In the genomic region with DNA sequence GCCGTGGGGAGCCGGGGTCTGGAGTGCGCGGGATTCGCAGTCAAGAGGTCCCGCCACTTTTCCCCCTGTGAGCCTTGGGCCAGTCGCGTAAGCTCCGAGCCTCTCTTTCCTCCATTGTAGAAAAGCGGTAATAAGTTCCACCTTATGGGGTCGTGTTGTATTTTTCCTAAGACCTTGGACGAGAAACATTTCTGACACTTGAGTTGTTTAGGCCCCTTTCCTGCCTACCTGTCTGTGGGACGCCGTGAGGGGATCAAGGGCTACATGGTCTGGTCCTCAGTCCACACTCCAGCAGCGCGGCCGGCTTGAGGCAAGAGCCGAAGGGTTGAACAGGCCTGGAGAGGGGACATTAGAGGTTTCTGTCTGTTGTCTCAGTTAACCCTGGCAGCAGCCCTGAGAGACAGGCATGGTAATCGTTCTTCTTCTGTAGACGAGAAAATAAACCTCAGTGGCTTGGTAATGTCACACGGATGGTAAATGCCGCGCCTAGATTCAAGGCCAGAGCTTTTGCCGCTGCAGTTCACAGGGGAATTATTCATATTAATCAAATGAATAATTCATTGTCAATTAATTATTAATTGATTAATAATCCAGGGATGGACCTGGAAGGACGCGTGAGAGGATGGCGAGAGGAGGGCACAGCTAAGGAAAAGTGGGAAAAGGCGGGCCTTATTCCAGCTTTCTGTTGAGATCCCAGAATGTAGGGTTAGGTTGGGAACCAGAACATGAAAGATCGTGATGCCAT, we compare ENCODE assay signal across 8 cellular contexts. TPM values are rescaled to one million over a fixed set of nuclear protein-coding genes. Genes with fewer than 3 reads are reported as not detected.
DNase-seq lines count a peak whose midpoint lies in the region; ATAC-seq and TF ChIP-seq lines count a peak whose summit lies in the region.

No MANE protein-coding gene starts in this region.

- peaks cover 14 to 30% of the 10 kb centered on the region in 2 donors for H3K4me1 ChIP-seq in thoracic aorta (ENCODE audit: control insufficient read depth in 1 of 2, low read depth in 2 of 2)

- H3K9me3 ChIP-seq in thoracic aorta = no peaks in the 10 kb centered on the region

- DNase-seq in NCI-H1105 treated with DMSO at 0.1 percent for 48 hours (lab: John Stamatoyannopoulos, UW) (peak; percentile 69), NCI-H1105 (lab: John Stamatoyannopoulos, UW) (no peak), kidney tubule cell (ENCODE audit: low spot score) (peak; percentile 18), thoracic aorta (ENCODE audit: low spot score) (no peak), pons (ENCODE audit: low spot score) (no peak)
- DNase-seq in activated naive CD8-positive, alpha-beta T cell treated with anti-CD3 and anti-CD28 coated beads for 36 hours = no peak

- no peaks in the 10 kb centered on the region for H3K27me3 ChIP-seq in thoracic aorta (replicated peaks; ENCODE audit: insufficient read depth)

- H3K4me3 ChIP-seq in thoracic aorta = peak overlapping the region; percentile 83

- peak overlapping the region; percentile 87 to 96 for H3K27ac ChIP-seq in thoracic aorta

- ATAC-seq in HG03280 (IDR thresholded peaks at IDR 0.05; ENCODE audit: unreplicated experiment) = peak; percentile 28
- ATAC-seq in thoracic aorta (ENCODE audit: insufficient number of reproducible peaks, low FRiP score, low read depth) = no peak
- no peak for ATAC-seq in GM18868 (IDR thresholded peaks at IDR 0.05; ENCODE audit: unreplicated experiment)

- peaks cover 50% of the 10 kb centered on the region for H3K36me3 Mint-ChIP-seq in activated naive CD8-positive, alpha-beta T cell treated with anti-CD3 and anti-CD28 coated beads for 36 hours

- H3K27me3 Mint-ChIP-seq in activated naive CD8-positive, alpha-beta T cell treated with anti-CD3 and anti-CD28 coated beads for 36 hours = no peaks in the 10 kb centered on the region

- H3K4me3 Mint-ChIP-seq in activated naive CD8-positive, alpha-beta T cell treated with anti-CD3 and anti-CD28 coated beads for 36 hours = peak overlapping the region; percentile 86

- peaks cover 25% of the 10 kb centered on the region for H3K36me3 ChIP-seq in thoracic aorta

- no peaks in the 10 kb centered on the region for H3K9me3 Mint-ChIP-seq in activated naive CD8-positive, alpha-beta T cell treated with anti-CD3 and anti-CD28 coated beads for 36 hours

- peak overlapping the region; percentile 100 for H3K27ac Mint-ChIP-seq in activated naive CD8-positive, alpha-beta T cell treated with anti-CD3 and anti-CD28 coated beads for 36 hours

- H3K4me1 Mint-ChIP-seq in activated naive CD8-positive, alpha-beta T cell treated with anti-CD3 and anti-CD28 coated beads for 36 hours = peaks cover 43% of the 10 kb centered on the region

- no peak for TF ChIP-seq CTCF in thoracic aorta (IDR thresholded peaks at IDR 0.05)

RNA-seq across cellular contexts. Expression of gene FEN1, which starts 0.5 kb away (rescaled TPM):
- 100 to 1,000 TPM; 135 to 140 TPM for total RNA-seq in activated naive CD8-positive, alpha-beta T cell treated with anti-CD3 and anti-CD28 coated beads for 36 hours
- total RNA-seq in thoracic aorta = 1 to 10 TPM; 4.5 to 5.4 TPM

RNA-seq across cellular contexts. Expression of gene TMEM258, which starts 0.9 kb away (rescaled TPM):
- 100 to 1,000 TPM; 143 TPM for total RNA-seq in activated naive CD8-positive, alpha-beta T cell treated with anti-CD3 and anti-CD28 coated beads for 36 hours
- 10 to 100 TPM; 17.3 to 63.6 TPM for total RNA-seq in thoracic aorta

RNA-seq across cellular contexts. Expression of gene FADS1, which starts 23.5 kb away (rescaled TPM):
- 10 to 100 TPM; 18.1 to 18.2 TPM for total RNA-seq in activated naive CD8-positive, alpha-beta T cell treated with anti-CD3 and anti-CD28 coated beads for 36 hours
- total RNA-seq in thoracic aorta = 10 to 100 TPM; 39.0 to 52.9 TPM

RNA-seq across cellular contexts. Expression of gene FADS2, which starts 34.8 kb away (rescaled TPM):
- 10 to 100 TPM; 65.4 to 65.6 TPM for total RNA-seq in activated naive CD8-positive, alpha-beta T cell treated with anti-CD3 and anti-CD28 coated beads for 36 hours
- total RNA-seq in thoracic aorta = 100 to 1,000 TPM in 1 of 2 donors, 10 to 100 TPM in 1; 89.2 to 234 TPM

RNA-seq across cellular contexts. Expression of gene MYRF, which starts 40.8 kb away (rescaled TPM):
- total RNA-seq in activated naive CD8-positive, alpha-beta T cell treated with anti-CD3 and anti-CD28 coated beads for 36 hours = under 1 TPM; 0.68 to 0.70 TPM
- total RNA-seq in thoracic aorta = 1 to 10 TPM in 1 of 2 donors, not detected in 1; 5.1 TPM

Comparison
In these comparisons a context has a peak if more than half of its experiments do, and no peak if none do; other contexts are left out.
1. DNase-seq: peak in NCI-H1105 treated with DMSO at 0.1 percent for 48 hours (single experiment) and kidney tubule cell (single experiment); none in NCI-H1105 (single experiment), activated naive CD8-positive, alpha-beta T cell treated with anti-CD3 and anti-CD28 coated beads for 36 hours (single experiment), thoracic aorta (single experiment) and pons (single experiment).
2. RNA of gene FEN1, which starts 0.5 kb away (total RNA-seq): 135 to 140 TPM in activated naive CD8-positive, alpha-beta T cell treated with anti-CD3 and anti-CD28 coated beads for 36 hours; 4.5 to 5.4 TPM in thoracic aorta; every median in the first group is over 10 times any median in the second.